In the genomic region with DNA sequence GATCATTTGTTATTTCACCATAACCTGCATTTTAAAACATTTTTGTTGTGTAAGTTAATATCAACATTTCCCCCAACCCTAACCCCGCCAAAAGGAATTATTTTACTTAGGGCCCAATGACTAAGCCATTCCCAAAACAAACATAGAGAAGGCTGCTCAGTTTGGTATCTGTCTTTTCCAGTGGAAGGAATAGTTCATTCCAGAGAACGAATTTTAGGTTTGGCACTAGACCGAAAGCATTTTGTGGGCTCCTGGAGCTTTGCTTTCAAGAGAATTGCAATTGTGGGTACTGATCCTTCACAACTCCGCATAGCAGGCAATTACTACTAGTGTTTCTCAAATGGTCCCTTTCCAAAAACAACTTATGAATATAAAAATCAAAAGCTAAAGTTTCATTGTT, we compare ENCODE assay signal across 18 cellular contexts.
A peak's percentile ranks its signal among the peaks of the same experiment; 100 is the strongest.
DNase-seq lines count a peak whose midpoint lies in the region; ATAC-seq and TF ChIP-seq lines count a peak whose summit lies in the region.
"Had no signal": no experiment of that assay in that cellular context is flagged by ENCODE, and none has a peak within 500 bp of the region (broad histone marks: within the 10 kb centered on the region; RNA-seq: fewer than 3 reads in every experiment).

No MANE protein-coding gene starts in this region.

- POLR2A ChIA-PET in IMR-90 (lab: Charles Lee; ENCODE audit: unreplicated experiment): no interaction called here

- WGBS in IMR-90 (ENCODE audit: extremely low coverage in 2 of 2, insufficient read length in 1 of 2), 2 experiments: no CpG with 5 or more reads among the region's 4 CpGs
- 34% methylated on average over 4 of the region's 4 CpGs for WGBS in smooth muscle cell (ENCODE audit: low lambda C conversion rate)

- H2AK5ac ChIP-seq in IMR-90 (ENCODE audit: low read depth, low read length): no peak overlapping the region

- no peak overlapping the region for H4K5ac ChIP-seq in IMR-90 (ENCODE audit: low read depth, low read length)

- H3K4me2 ChIP-seq in IMR-90 (ENCODE audit: low read depth, low read length): no peak overlapping the region
- H3K4me2 ChIP-seq in smooth muscle cell: peak overlapping the region; percentile 40

- no peak overlapping the region for H3K9ac ChIP-seq in IMR-90 (ENCODE audit: low read depth, low read length)
- H3K9ac ChIP-seq in smooth muscle cell (ENCODE audit: low read depth): peak overlapping the region; percentile 5

- H3K27ac ChIP-seq in IMR-90 (ENCODE audit: insufficient read depth, low read length): no peak overlapping the region
- H3K27ac ChIP-seq in smooth muscle cell (ENCODE audit: low read depth): peak overlapping the region; percentile 86
- H3K27ac ChIP-seq: HL-60, RWPE1 had no signal

- TF ChIP-seq CTCF in IMR-90 (conservative IDR thresholded peaks at IDR 0.05; ENCODE audit: low read depth, low read length) (no peak), astrocyte of the spinal cord (IDR thresholded peaks at IDR 0.05; ENCODE audit: low read depth, low read length) (no peak), fibroblast of the aortic adventitia (IDR thresholded peaks at IDR 0.05; ENCODE audit: insufficient read depth, low read length) (no peak), smooth muscle cell (IDR thresholded peaks at IDR 0.05; ENCODE audit: borderline replicate concordance, insufficient read depth, poor library complexity, severe bottlenecking) (no peak)

- H3K4me1 ChIP-seq in IMR-90 (ENCODE audit: control insufficient read depth, insufficient read depth, low read length) (no peaks in the 10 kb centered on the region), smooth muscle cell (ENCODE audit: low read depth) (no peaks in the 10 kb centered on the region)

- H3K56ac ChIP-seq in IMR-90 (ENCODE audit: extremely low read depth, insufficient read depth, low read length): no peak overlapping the region

- no TSS peak for BruUV-seq in IMR-90 (replicated peaks; lab: Mats Ljungman, UMichigan)

- H3K4me3 ChIP-seq in IMR-90 (ENCODE audit: insufficient read depth, low read depth, low read length) (no peak overlapping the region), astrocyte of the spinal cord (ENCODE audit: low read depth, low read length) (no peak overlapping the region), fibroblast of the aortic adventitia (ENCODE audit: low read depth, low read length) (no peak overlapping the region), smooth muscle cell (no peak overlapping the region)

- no peaks in the 10 kb centered on the region for H3K27me3 ChIP-seq in IMR-90 (ENCODE audit: control insufficient read depth, insufficient read depth, low read length)
- no peaks in the 10 kb centered on the region for H3K27me3 ChIP-seq in smooth muscle cell (ENCODE audit: low read depth)

- H3K36me3 ChIP-seq in IMR-90 (ENCODE audit: control insufficient read depth, insufficient read depth, low read length) (no peaks in the 10 kb centered on the region), smooth muscle cell (ENCODE audit: low read depth) (no peaks in the 10 kb centered on the region)

- in situ Hi-C loops in IMR-90 (cut with MboI; ENCODE audit: low sequenced_read_pairs) (no loop called here), astrocyte of the spinal cord (cut with HindIII; ENCODE audit: low sequenced_read_pairs) (no loop called here)

- H4K20me1 ChIP-seq in IMR-90 (ENCODE audit: insufficient read depth, low read length): no peaks in the 10 kb centered on the region
- H4K20me1 ChIP-seq in smooth muscle cell (ENCODE audit: low read depth): no peaks in the 10 kb centered on the region

- no peak overlapping the region for H2BK20ac ChIP-seq in IMR-90 (ENCODE audit: low read depth, low read length)

- H2BK5ac ChIP-seq in IMR-90 (ENCODE audit: low read depth, low read length, poor library complexity, severe bottlenecking): no peak overlapping the region

- intact Hi-C loops in IMR-90 (cut with micrococcal nuclease): no loop called here

- 0 out of 2 replicates have a peak, but pooled peaks have one; percentile 32 for ATAC-seq in IMR-90 (ENCODE audit: low read depth)
- no peak for ATAC-seq in HG02884 (IDR thresholded peaks at IDR 0.05; ENCODE audit: unreplicated experiment)
- ATAC-seq: PC-3 had no signal

- no peaks in the 10 kb centered on the region for H3K79me1 ChIP-seq in IMR-90 (ENCODE audit: low read depth in 1 of 2, low read length in 2 of 2)

- no peak overlapping the region for H4K91ac ChIP-seq in IMR-90 (ENCODE audit: insufficient read depth, low read depth, low read length)

- DNase-seq in IMR-90 (no peak), astrocyte of the spinal cord (ENCODE audit: low read depth, low spot score) (peak; percentile 75), fibroblast of the aortic adventitia (ENCODE audit: low read depth) (peak; percentile 84), smooth muscle cell (lab: John Stamatoyannopoulos, UW; ENCODE audit: unreplicated experiment) (no peak), amygdala (lab: John Stamatoyannopoulos, UW) (no peak), OCI-M1 (lab: John Stamatoyannopoulos, UW) (no peak), NCI-H1092 treated with DMSO at 0.1 percent for 48 hours (lab: John Stamatoyannopoulos, UW) (no peak)
- DNase-seq: ACHN; Calu3; CD4-positive, alpha-beta memory T cell; DMS53; H9; NCI-H1417; NCI-H187 treated with DMSO at 0.1 percent for 48 hours; PC-3 had no signal

- peaks cover 3% of the 10 kb centered on the region for H3F3A ChIP-seq in smooth muscle cell (ENCODE audit: low read depth)

- no peak overlapping the region for H2BK15ac ChIP-seq in IMR-90 (ENCODE audit: low read depth, low read length)

- H3K9me1 ChIP-seq in IMR-90 (ENCODE audit: insufficient read depth, low read length): no peaks in the 10 kb centered on the region

- dilution Hi-C loops in IMR-90 (cut with HindIII; ENCODE audit: low sequenced_read_pairs, unreplicated experiment): no loop called here

- H3K23ac ChIP-seq in IMR-90 (ENCODE audit: low read depth, low read length): no peak overlapping the region

- no peak overlapping the region for H3K18ac ChIP-seq in IMR-90 (ENCODE audit: low read depth, low read length)

- H3K14ac ChIP-seq in IMR-90 (replicated peaks; ENCODE audit: low read depth, low read length): no peak overlapping the region

- H2AFZ ChIP-seq in IMR-90 (replicated peaks; ENCODE audit: low read length, poor library complexity) (no peak overlapping the region), smooth muscle cell (ENCODE audit: low read depth) (no peak overlapping the region)

- no peaks in the 10 kb centered on the region for H3K79me2 ChIP-seq in smooth muscle cell (ENCODE audit: low read depth)

- no peak for TF ChIP-seq RAD21 in IMR-90 (IDR thresholded peaks at IDR 0.05; ENCODE audit: low read length)

- no peak overlapping the region for H4K8ac ChIP-seq in IMR-90 (ENCODE audit: low read depth in 2 of 2, low read length in 2 of 2)

- H3K4ac ChIP-seq in IMR-90 (ENCODE audit: low read depth, low read length): no peak overlapping the region

- CTCF ChIA-PET in IMR-90 (lab: Yijun Ruan, JAX): interaction anchor here (0.8 kb wide), 1 partner anchor 10 kb away, joined by 4 read pairs; no protein-coding TSS in a partner anchor

- TF ChIP-seq POLR2A in IMR-90 (IDR thresholded peaks at IDR 0.05; ENCODE audit: low read depth, low read length): no peak

- no peak overlapping the region for H2AK9ac ChIP-seq in IMR-90 (replicated peaks; ENCODE audit: low read depth, low read length, poor library complexity)

- H3K9me3 ChIP-seq in IMR-90 (ENCODE audit: control insufficient read depth, insufficient read depth, low read length) (no peaks in the 10 kb centered on the region), smooth muscle cell (replicated peaks; ENCODE audit: low read depth) (no peaks in the 10 kb centered on the region)

- H2BK120ac ChIP-seq in IMR-90 (ENCODE audit: low read depth, low read length): no peak overlapping the region

TF ChIP-seq in IMR-90, 13 proteins besides CTCF, POLR2A, EP300 and RAD21:
- TF ChIP-seq RCOR1 (IDR thresholded peaks at IDR 0.05; ENCODE audit: insufficient replicate concordance, low read length): no peak
- TF ChIP-seq, protein P1, sequence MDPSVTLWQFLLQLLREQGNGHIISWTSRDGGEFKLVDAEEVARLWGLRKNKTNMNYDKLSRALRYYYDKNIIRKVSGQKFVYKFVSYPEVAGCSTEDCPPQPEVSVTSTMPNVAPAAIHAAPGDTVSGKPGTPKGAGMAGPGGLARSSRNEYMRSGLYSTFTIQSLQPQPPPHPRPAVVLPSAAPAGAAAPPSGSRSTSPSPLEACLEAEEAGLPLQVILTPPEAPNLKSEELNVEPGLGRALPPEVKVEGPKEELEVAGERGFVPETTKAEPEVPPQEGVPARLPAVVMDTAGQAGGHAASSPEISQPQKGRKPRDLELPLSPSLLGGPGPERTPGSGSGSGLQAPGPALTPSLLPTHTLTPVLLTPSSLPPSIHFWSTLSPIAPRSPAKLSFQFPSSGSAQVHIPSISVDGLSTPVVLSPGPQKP (IDR thresholded peaks at IDR 0.05; ENCODE audit: borderline replicate concordance, low read depth, low read length): no peak
- TF ChIP-seq MAZ (IDR thresholded peaks at IDR 0.05; ENCODE audit: borderline replicate concordance, low read depth, low read length): no peak
- TF ChIP-seq MXI1 (IDR thresholded peaks at IDR 0.05; ENCODE audit: borderline replicate concordance, low read depth, low read length): no peak
- no peak for TF ChIP-seq RFX5 (IDR thresholded peaks at IDR 0.05; ENCODE audit: low read depth, low read length)
- TF ChIP-seq, protein P2, sequence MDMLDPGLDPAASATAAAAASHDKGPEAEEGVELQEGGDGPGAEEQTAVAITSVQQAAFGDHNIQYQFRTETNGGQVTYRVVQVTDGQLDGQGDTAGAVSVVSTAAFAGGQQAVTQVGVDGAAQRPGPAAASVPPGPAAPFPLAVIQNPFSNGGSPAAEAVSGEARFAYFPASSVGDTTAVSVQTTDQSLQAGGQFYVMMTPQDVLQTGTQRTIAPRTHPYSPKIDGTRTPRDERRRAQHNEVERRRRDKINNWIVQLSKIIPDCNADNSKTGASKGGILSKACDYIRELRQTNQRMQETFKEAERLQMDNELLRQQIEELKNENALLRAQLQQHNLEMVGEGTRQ (IDR thresholded peaks at IDR 0.05; ENCODE audit: low read depth, low read length): no peak
- TF ChIP-seq NFE2L2 (IDR thresholded peaks at IDR 0.05; ENCODE audit: low read depth, low read length): no peak
- no peak for TF ChIP-seq SMC3 (IDR thresholded peaks at IDR 0.05; ENCODE audit: low read depth, low read length)
- no peak for TF ChIP-seq CEBPB (IDR thresholded peaks at IDR 0.05; ENCODE audit: low read depth, low read length)
- TF ChIP-seq BHLHE40 (IDR thresholded peaks at IDR 0.05; ENCODE audit: low read depth, low read length): no peak
- no peak for TF ChIP-seq CHD1 (IDR thresholded peaks at IDR 0.05; ENCODE audit: low read depth, low read length)
- TF ChIP-seq MAFK (IDR thresholded peaks at IDR 0.05; ENCODE audit: low read depth, low read length): no peak
- no peak for TF ChIP-seq FOS (IDR thresholded peaks at IDR 0.05; ENCODE audit: low read depth, low read length)

Comparison
In these comparisons a context has a peak if more than half of its experiments do, and no peak if none do; other contexts are left out.
1. DNase-seq: peak in astrocyte of the spinal cord (single experiment) and fibroblast of the aortic adventitia (single experiment); none in IMR-90 (single experiment), smooth muscle cell (single experiment), amygdala (0 of 56), OCI-M1 (single experiment) and NCI-H1092 treated with DMSO at 0.1 percent for 48 hours (single experiment).